ENCODE assay signal across 4 cellular contexts in the genomic region with DNA sequence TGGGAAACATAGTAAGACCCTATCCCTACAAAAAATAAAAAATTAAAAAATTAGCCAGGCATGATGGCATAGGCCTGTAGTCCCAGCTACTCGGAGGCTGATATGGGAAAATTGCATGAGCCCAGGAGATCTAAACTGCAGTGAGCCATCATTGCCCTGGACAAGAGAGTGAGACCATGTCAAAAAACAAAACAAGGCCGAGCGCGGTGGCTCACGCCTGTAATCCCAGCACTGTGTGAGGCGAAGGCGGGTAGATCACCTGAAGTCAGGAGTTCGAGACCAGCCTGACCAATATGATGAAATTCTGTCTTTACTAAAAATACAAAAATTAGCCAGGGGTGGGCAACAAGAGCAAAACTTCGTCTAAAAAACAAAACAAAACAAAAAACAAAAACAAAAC. TPM values are rescaled to one million over a fixed set of nuclear protein-coding genes. Genes with fewer than 3 reads are reported as not detected.
"Had no signal": no experiment of that assay in that cellular context is flagged by ENCODE, and none has a peak within 500 bp of the region (broad histone marks: within the 10 kb centered on the region; RNA-seq: fewer than 3 reads in every experiment).

No MANE protein-coding gene starts in this region.

- H3K4me3 ChIP-seq: GM12878 had no signal

- ATAC-seq: GM12878 had no signal

- DNase-seq: GDM1, GF-D8 had no signal

RNA-seq across cellular contexts. Expression of gene FAM186A, which starts 51.6 kb away (rescaled TPM):
- total RNA-seq: G401, GM12878 had no signal
